8 cellular contexts compared by ENCODE assay signal in the genomic region with DNA sequence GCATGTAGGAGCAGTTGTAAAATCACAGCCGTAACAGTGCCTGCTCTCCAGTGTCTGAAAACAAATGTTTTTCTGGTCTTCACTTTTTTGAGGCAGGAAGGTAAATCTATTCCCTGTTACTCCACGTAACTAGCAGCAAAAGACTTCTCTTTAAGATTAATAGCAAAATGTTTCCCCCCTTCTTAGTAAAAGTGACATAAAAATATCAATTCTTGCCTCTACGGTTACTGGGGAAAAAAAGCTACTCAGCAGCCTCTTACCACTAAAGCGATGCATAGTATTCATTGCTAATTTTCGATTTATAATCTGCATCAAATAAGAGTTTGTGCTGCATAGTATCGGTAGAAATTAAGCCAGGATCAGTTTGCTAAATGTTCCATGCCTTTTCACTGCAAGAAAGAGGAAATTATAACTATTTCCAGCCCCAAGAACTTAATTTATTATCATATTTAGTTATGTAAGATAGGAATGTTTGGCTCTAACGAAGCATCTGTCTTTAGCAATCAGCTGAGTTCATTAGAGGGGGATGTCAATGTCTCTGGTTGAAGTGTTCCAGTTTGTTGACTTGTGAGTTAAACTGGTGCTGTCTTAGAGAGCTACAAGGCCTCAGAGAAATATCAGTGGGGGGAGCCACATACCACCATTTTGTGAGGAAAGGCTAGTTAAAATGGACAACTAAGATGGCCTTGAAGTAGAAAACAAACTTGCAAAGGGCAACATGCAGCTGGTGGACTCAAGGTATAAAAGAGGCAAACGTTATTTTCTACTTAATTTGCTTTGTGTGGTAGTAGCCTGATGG. TPM values are rescaled to one million over a fixed set of nuclear protein-coding genes. Genes with fewer than 3 reads are reported as not detected.
A peak's percentile ranks its signal among the peaks of the same experiment; 100 is the strongest.
DNase-seq lines count a peak whose midpoint lies in the region; ATAC-seq, FAIRE-seq and TF ChIP-seq lines count a peak whose summit lies in the region.

No MANE protein-coding gene starts in this region.

- POLR2A ChIA-PET in CD8-positive, alpha-beta memory T cell (lab: Charles Lee) = interaction anchor here (1.4 to 3.5 kb wide), 10 partner anchors 8 to 401 kb away, joined by 3 to 39 read pairs (median 10); partner anchors contain the start of genes KPNA5, RWDD1 and TSPYL4

- peaks cover 48% of the 10 kb centered on the region for H3K4me1 ChIP-seq in CD8-positive, alpha-beta memory T cell (ENCODE audit: insufficient read depth, low read length)
- H3K4me1 ChIP-seq in adipocyte (ENCODE audit: control insufficient read depth, insufficient read depth, low read length) (peaks cover 41% of the 10 kb centered on the region), kidney (ENCODE audit: control insufficient read depth in 1 of 2, insufficient read depth in 1 of 2, low read depth in 1 of 2, low read length in 2 of 2) (peaks cover 10 to 23% of the 10 kb centered on the region in 2 donors), subcutaneous abdominal adipose tissue (ENCODE audit: control insufficient read depth in 5 of 5, insufficient read depth in 5 of 5, low read length in 5 of 5) (peaks cover 14 to 50% (median 49%) of the 10 kb centered on the region in 5 donors)

- intact Hi-C loops in kidney (cut with DNase I) = loop anchor here (10.0 kb wide), 1 partner anchor 284 kb away; no protein-coding TSS in a partner anchor

- ATAC-seq in HG03025 (IDR thresholded peaks at IDR 0.05; ENCODE audit: low FRiP score, unreplicated experiment) (no peak), GM18505 (IDR thresholded peaks at IDR 0.05; ENCODE audit: unreplicated experiment) (no peak)

- H3K36me3 Mint-ChIP-seq in CD8-positive, alpha-beta memory T cell = peaks cover 20 to 44% (median 27%) of the 10 kb centered on the region in 3 donors

- peak overlapping the region; percentile 91 to 99 (median 98) for H3K4me3 Mint-ChIP-seq in CD8-positive, alpha-beta memory T cell

- peak overlapping the region; percentile 96 for H3K9ac ChIP-seq in adipocyte (ENCODE audit: low read length)
- peak overlapping the region; percentile 92 to 99 for H3K9ac ChIP-seq in kidney (ENCODE audit: low read length in 2 of 2)
- H3K9ac ChIP-seq in subcutaneous abdominal adipose tissue (ENCODE audit: low read length in 5 of 5) = peak overlapping the region; percentile 88 to 98 (median 97)

- peaks cover 0 to 2% (median 0%) of the 10 kb centered on the region in 5 donors for H3K9me3 Mint-ChIP-seq in CD8-positive, alpha-beta memory T cell

- H3K4me1 Mint-ChIP-seq in CD8-positive, alpha-beta memory T cell = peaks cover 46 to 58% (median 56%) of the 10 kb centered on the region in 3 donors

- H3K27ac ChIP-seq in CD8-positive, alpha-beta memory T cell (ENCODE audit: low read depth, low read length) = peak overlapping the region; percentile 100
- peak overlapping the region; percentile 96 to 100 for H3K27ac ChIP-seq in kidney (ENCODE audit: low read depth in 2 of 2, low read length in 2 of 2)
- H3K27ac ChIP-seq in subcutaneous abdominal adipose tissue (ENCODE audit: low read depth, low read length) = peak overlapping the region; percentile 99

- H3K36me3 ChIP-seq in CD8-positive, alpha-beta memory T cell (ENCODE audit: insufficient read depth, low read length) = peaks cover 12% of the 10 kb centered on the region
- no peaks in the 10 kb centered on the region for H3K36me3 ChIP-seq in adipocyte (ENCODE audit: control insufficient read depth, insufficient read depth, low read length, severe bottlenecking)
- H3K36me3 ChIP-seq in kidney (ENCODE audit: control insufficient read depth in 1 of 2, insufficient read depth in 2 of 2, low read length in 2 of 2) = peaks cover 2 to 7% of the 10 kb centered on the region in 2 donors
- peaks cover 0 to 7% (median 3%) of the 10 kb centered on the region in 5 donors for H3K36me3 ChIP-seq in subcutaneous abdominal adipose tissue (ENCODE audit: control insufficient read depth in 5 of 5, insufficient read depth in 5 of 5, low read length in 5 of 5)

- peak in 2 of 5 donors; percentile 4 to 26 for DNase-seq in CD8-positive, alpha-beta memory T cell
- DNase-seq in LoVo (ENCODE audit: low spot score) (peak; percentile 27), adipocyte (ENCODE audit: low read depth) (no peak), kidney (no peak), AG08396 (ENCODE audit: low spot score) (no peak)

- no peak for FAIRE-seq in kidney (lab: Jason Lieb, UNC)

- peak overlapping the region; percentile 98 to 100 (median 100) for H3K27ac Mint-ChIP-seq in CD8-positive, alpha-beta memory T cell

- peak overlapping the region; percentile 90 for H3K4me3 ChIP-seq in CD8-positive, alpha-beta memory T cell (ENCODE audit: low read length)
- H3K4me3 ChIP-seq in adipocyte (ENCODE audit: low read length) (peak overlapping the region; percentile 97), kidney (ENCODE audit: low read length in 2 of 2) (peak overlapping the region; percentile 84 to 98), subcutaneous abdominal adipose tissue (ENCODE audit: low read depth in 1 of 5, low read length in 5 of 5) (peak overlapping the region; percentile 89 to 98 (median 96))

- CTCF ChIA-PET in CD8-positive, alpha-beta memory T cell (lab: Charles Lee) = interaction anchor here (1.5 to 4.2 kb wide), 6 partner anchors 8 to 292 kb away, joined by 4 to 29 read pairs (median 6); partner anchors contain the start of genes RWDD1 and TSPYL4

- H3K9me3 ChIP-seq in CD8-positive, alpha-beta memory T cell (ENCODE audit: low read length) = no peaks in the 10 kb centered on the region
- H3K9me3 ChIP-seq in adipocyte (ENCODE audit: control insufficient read depth, low read length) (no peaks in the 10 kb centered on the region), kidney (ENCODE audit: control insufficient read depth in 1 of 2, low read length in 2 of 2) (no peaks in the 10 kb centered on the region), subcutaneous abdominal adipose tissue (ENCODE audit: control insufficient read depth in 5 of 5, low read length in 5 of 5) (no peaks in the 10 kb centered on the region)

- no peaks in the 10 kb centered on the region for H3K27me3 Mint-ChIP-seq in CD8-positive, alpha-beta memory T cell

- no peak for TF ChIP-seq CTCF in kidney (IDR thresholded peaks at IDR 0.05; ENCODE audit: borderline replicate concordance, extremely low read depth, insufficient read depth)

- no peaks in the 10 kb centered on the region for H3K27me3 ChIP-seq in CD8-positive, alpha-beta memory T cell (ENCODE audit: insufficient read depth, low read length, poor library complexity, severe bottlenecking)
- no peaks in the 10 kb centered on the region for H3K27me3 ChIP-seq in adipocyte (replicated peaks; ENCODE audit: control insufficient read depth, insufficient read depth, low read length)
- H3K27me3 ChIP-seq in subcutaneous abdominal adipose tissue (ENCODE audit: control insufficient read depth in 5 of 5, insufficient read depth in 4 of 5, low read length in 5 of 5) = no peaks in the 10 kb centered on the region

- TF ChIP-seq POLR2A in GM18505 (IDR thresholded peaks at IDR 0.05; ENCODE audit: borderline replicate concordance, extremely low read depth, insufficient read depth, insufficient read length) = no peak

RNA-seq across cellular contexts. Expression of gene TSPYL1, which starts 0.6 kb away (rescaled TPM):
- total RNA-seq in CD8-positive, alpha-beta memory T cell = 10 to 100 TPM; 56.6 to 57.4 TPM
- 50.5 TPM for polyA plus RNA-seq in CD8-positive, alpha-beta memory T cell
- total RNA-seq in kidney = 112 TPM
- polyA plus RNA-seq in kidney (ENCODE audit: insufficient read depth, low read depth, low replicate concordance) = 68.7 TPM

RNA-seq across cellular contexts. Expression of gene TSPYL4, which starts 26.5 kb away (rescaled TPM):
- total RNA-seq in CD8-positive, alpha-beta memory T cell = 10 to 100 TPM; 19.3 to 19.9 TPM
- 9.4 TPM for polyA plus RNA-seq in CD8-positive, alpha-beta memory T cell
- total RNA-seq in kidney = 25.8 TPM
- 15.2 TPM for polyA plus RNA-seq in kidney (ENCODE audit: insufficient read depth, low read depth, low replicate concordance)
